In genomic region chr10:74593470-74593869, GRCh38 we compare ENCODE assay signal across 14 cellular contexts.
DNase-seq lines count a peak whose midpoint lies in the region; ATAC-seq, FAIRE-seq and TF ChIP-seq lines count a peak whose summit lies in the region.
"Had no signal": no experiment of that assay in that cellular context is flagged by ENCODE, and none has a peak within 500 bp of the region (broad histone marks: within the 10 kb centered on the region; RNA-seq: fewer than 3 reads in every experiment).

No MANE protein-coding gene starts in this region.

- WGBS in liver, result 68% methylated on average over 2 of the region's 2 CpGs
- 95% methylated on average over 2 of the region's 2 CpGs for WGBS in HepG2 (ENCODE audit: low lambda C conversion rate)
- WGBS in thyroid gland, 2 donors, result 86 to 90% methylated on average over 2 of the region's 2 CpGs

- H3K4me1 Mint-ChIP-seq in astrocyte (ENCODE audit: low read depth, unreplicated experiment) (peaks cover 2% of the 10 kb centered on the region), Caco-2 (ENCODE audit: low read depth, unreplicated experiment) (no peaks in the 10 kb centered on the region)
- H3K4me1 Mint-ChIP-seq: GM23338 had no signal

- in situ Hi-C loops in HepG2 (cut with HindIII; ENCODE audit: extremely low pct_ligation_motif_present, low pct_unique_long_range_greater_than_20kb), result no loop called here

- DNase-seq in HepG2 (ENCODE audit: low spot score) (no peak), astrocyte (ENCODE audit: low read depth) (peak; percentile 38), hepatic stellate cell (ENCODE audit: low spot score) (peak; percentile 18), hippocampal formation (lab: John Stamatoyannopoulos, UW) (no peak), Caco-2 (no peak), SKM-1 (lab: John Stamatoyannopoulos, UW; ENCODE audit: unreplicated experiment) (no peak), thyroid gland (no peak)
- DNase-seq: activated CD4-positive, alpha-beta T cell treated with anti-CD3 and anti-CD28 coated beads, Interleukin-2, amount 50 U/mL, for 4 hours; CD8-positive, alpha-beta T cell; NCI-H187; nephron progenitor cell had no signal

- CTCF ChIA-PET in HepG2 (lab: Yijun Ruan, JAX; ENCODE audit: low intra/inter-chr PET ratio, low total read pairs), result no interaction called here
- CTCF ChIA-PET in Caco-2 (lab: Charles Lee), result no interaction called here

- H3K36me3 ChIP-seq in liver (ENCODE audit: control insufficient read depth in 4 of 4, insufficient read depth in 3 of 4, low read depth in 1 of 4, low read length in 3 of 4), result no peaks in the 10 kb centered on the region
- H3K36me3 ChIP-seq in HepG2 (replicated peaks in 1 of 2; ENCODE audit: control insufficient read depth in 1 of 2, insufficient read depth in 2 of 2, low read length in 2 of 2), result peaks cover 2 to 4% of the 10 kb centered on the region in 2 experiments; a peak in 2 of 5 replicates
- no peaks in the 10 kb centered on the region for H3K36me3 ChIP-seq in astrocyte (ENCODE audit: insufficient read depth, low read length)
- H3K36me3 ChIP-seq in Caco-2 (ENCODE audit: control insufficient read depth, insufficient read depth, low read length), result no peaks in the 10 kb centered on the region
- no peaks in the 10 kb centered on the region for H3K36me3 ChIP-seq in thyroid gland

- FAIRE-seq in HepG2 (lab: Jason Lieb, UNC) (no peak), astrocyte (lab: Jason Lieb, UNC) (no peak)

- H3K4me2 ChIP-seq in HepG2 (ENCODE audit: low read depth, low read length) (no peak overlapping the region), astrocyte (ENCODE audit: low read length) (no peak overlapping the region)
- H3K4me2 ChIP-seq: GM23338 had no signal

- H3K4me1 ChIP-seq in liver (ENCODE audit: control insufficient read depth in 4 of 4, insufficient read depth in 4 of 4, low read length in 3 of 4) (peaks cover 0 to 22% (median 13%) of the 10 kb centered on the region in 4 donors), HepG2 (ENCODE audit: insufficient read depth, low read length) (no peaks in the 10 kb centered on the region), astrocyte (ENCODE audit: insufficient read depth, low read length) (peaks cover 9% of the 10 kb centered on the region), Caco-2 (no peaks in the 10 kb centered on the region), thyroid gland (peaks cover 24 to 30% of the 10 kb centered on the region in 2 donors)

- no peaks in the 10 kb centered on the region for H3K9me3 ChIP-seq in liver (ENCODE audit: control insufficient read depth in 4 of 4, low read length in 3 of 4)
- H3K9me3 ChIP-seq in HepG2 (ENCODE audit: low read length), result no peaks in the 10 kb centered on the region
- no peaks in the 10 kb centered on the region for H3K9me3 ChIP-seq in astrocyte (ENCODE audit: insufficient read depth, low read depth, low read length)
- H3K9me3 ChIP-seq in Caco-2, result no peaks in the 10 kb centered on the region
- no peaks in the 10 kb centered on the region for H3K9me3 ChIP-seq in thyroid gland

- POLR2A ChIA-PET in HepG2 (lab: Yijun Ruan, JAX), result no interaction called here
- POLR2A ChIA-PET in Caco-2 (lab: Charles Lee), result no interaction called here

- H3K79me2 ChIP-seq in HepG2 (ENCODE audit: insufficient read depth, low read length), result no peaks in the 10 kb centered on the region
- H3K79me2 ChIP-seq in astrocyte (ENCODE audit: insufficient read depth, low read length), result no peaks in the 10 kb centered on the region

- H3K4me3 ChIP-seq in liver (ENCODE audit: low read depth in 1 of 3, low read length in 3 of 3), result no peak overlapping the region
- H3K4me3 ChIP-seq in HepG2 (replicated peaks in 1 of 3; ENCODE audit: insufficient read depth in 1 of 3, low read depth in 2 of 3, low read length in 3 of 3), result no peak overlapping the region
- no peak overlapping the region for H3K4me3 ChIP-seq in astrocyte (ENCODE audit: insufficient read depth, low read depth, low read length)
- no peak overlapping the region for H3K4me3 ChIP-seq in Caco-2 (ENCODE audit: low read depth, low read length)
- H3K4me3 ChIP-seq in thyroid gland (replicated peaks in 1 of 3), result no peak overlapping the region
- H3K4me3 ChIP-seq: GM23338 had no signal

- TF ChIP-seq CTCF in liver (IDR thresholded peaks at IDR 0.05; ENCODE audit: low read depth, low read length, missing input control) (no peak), HepG2 (CRISPR knock-in tag; IDR thresholded peaks at IDR 0.05) (no peak), astrocyte (IDR thresholded peaks at IDR 0.05; ENCODE audit: insufficient read depth, low read depth, low read length) (no peak), Caco-2 (IDR thresholded peaks at IDR 0.05; ENCODE audit: insufficient read depth in 1 of 2, low read depth in 1 of 2, low read length in 1 of 2, severe bottlenecking in 1 of 2, unreplicated experiment in 1 of 2) (no peak), thyroid gland (IDR thresholded peaks at IDR 0.05) (no peak)

- H2AFZ ChIP-seq in HepG2 (ENCODE audit: low read length), result no peak overlapping the region
- no peak overlapping the region for H2AFZ ChIP-seq in astrocyte (ENCODE audit: low read depth, low read length)
- H2AFZ ChIP-seq: GM23338 had no signal

- no peaks in the 10 kb centered on the region for H4K20me1 ChIP-seq in HepG2 (ENCODE audit: insufficient read depth, low read length)
- H4K20me1 ChIP-seq in astrocyte (ENCODE audit: insufficient read depth, low read length), result no peaks in the 10 kb centered on the region

- H3K4me3 Mint-ChIP-seq in astrocyte (ENCODE audit: unreplicated experiment) (no peak overlapping the region), Caco-2 (ENCODE audit: unreplicated experiment) (no peak overlapping the region)
- H3K4me3 Mint-ChIP-seq: CD8-positive, alpha-beta T cell; central memory CD8-positive, alpha-beta T cell; GM23338; nephron progenitor cell had no signal

- TF ChIP-seq POLR2A in HepG2 (IDR thresholded peaks at IDR 0.05; ENCODE audit: insufficient read depth in 1 of 2, low read depth in 2 of 2, low read length in 2 of 2) (no peak), thyroid gland (IDR thresholded peaks at IDR 0.05) (no peak)

- TF ChIP-seq RAD21 in liver (IDR thresholded peaks at IDR 0.05), result no peak
- no peak for TF ChIP-seq RAD21 in HepG2 (CRISPR knock-in tag; IDR thresholded peaks at IDR 0.05)

- no TSS peak for BruUV-seq in HepG2 (replicated peaks; lab: Mats Ljungman, UMichigan)
- BruUV-seq in Caco-2 (replicated peaks; lab: Mats Ljungman, UMichigan), result no TSS peak

- H3K27ac ChIP-seq in liver (ENCODE audit: low read depth in 1 of 2, low read length in 2 of 2) (peak overlapping the region; percentile 29 to 54), HepG2 (ENCODE audit: extremely low read length, insufficient read depth, low read length) (no peak overlapping the region), astrocyte (ENCODE audit: low read depth, low read length) (no peak overlapping the region), thyroid gland (no peak overlapping the region)

- TF ChIP-seq EP300 in HepG2 (IDR thresholded peaks at IDR 0.05; ENCODE audit: low read depth in 2 of 2, low read length in 2 of 2) (no peak), HepG2 (CRISPR knock-in tag; IDR thresholded peaks at IDR 0.05; ENCODE audit: borderline replicate concordance) (no peak)

- intact Hi-C loops in HepG2 (cut with micrococcal nuclease; ENCODE audit: unreplicated experiment), result no loop called here
- intact Hi-C loops in Caco-2 (cut with micrococcal nuclease; ENCODE audit: unreplicated experiment), result no loop called here
- intact Hi-C loops in thyroid gland (cut with DNase I), result no loop called here

- H3K27me3 ChIP-seq in liver (ENCODE audit: control insufficient read depth in 4 of 4, insufficient read depth in 4 of 4, low read length in 3 of 4) (no peaks in the 10 kb centered on the region), HepG2 (ENCODE audit: control insufficient read depth in 1 of 2, insufficient read depth in 2 of 2, low read length in 2 of 2) (no peaks in the 10 kb centered on the region), astrocyte (ENCODE audit: insufficient read depth, low read length) (no peaks in the 10 kb centered on the region), Caco-2 (replicated peaks; ENCODE audit: control insufficient read depth, insufficient read depth, low read length) (no peaks in the 10 kb centered on the region), thyroid gland (no peaks in the 10 kb centered on the region)

- H3K9ac ChIP-seq in liver (ENCODE audit: low read depth in 1 of 2, low read length in 2 of 2), result no peak overlapping the region
- no peak overlapping the region for H3K9ac ChIP-seq in HepG2 (ENCODE audit: insufficient read depth, low read depth, low read length)
- H3K9ac ChIP-seq in astrocyte (ENCODE audit: low read length), result no peak overlapping the region

- peaks cover 1% of the 10 kb centered on the region for H3K36me3 Mint-ChIP-seq in astrocyte (ENCODE audit: low read depth, unreplicated experiment)
- H3K36me3 Mint-ChIP-seq in Caco-2 (ENCODE audit: insufficient read depth, unreplicated experiment), result peaks cover 9% of the 10 kb centered on the region

- H3K9me3 Mint-ChIP-seq in astrocyte (ENCODE audit: unreplicated experiment), result no peaks in the 10 kb centered on the region
- no peaks in the 10 kb centered on the region for H3K9me3 Mint-ChIP-seq in Caco-2 (ENCODE audit: unreplicated experiment)
- H3K9me3 Mint-ChIP-seq: CD8-positive, alpha-beta T cell; central memory CD8-positive, alpha-beta T cell; GM23338; nephron progenitor cell had no signal

- no peaks in the 10 kb centered on the region for H3K27me3 Mint-ChIP-seq in astrocyte (ENCODE audit: low read depth, unreplicated experiment)
- no peaks in the 10 kb centered on the region for H3K27me3 Mint-ChIP-seq in Caco-2 (ENCODE audit: insufficient read depth, unreplicated experiment)
- H3K27me3 Mint-ChIP-seq: central memory CD8-positive, alpha-beta T cell had no signal

- H3K27ac Mint-ChIP-seq in astrocyte (ENCODE audit: unreplicated experiment), result no peak overlapping the region
- no peak overlapping the region for H3K27ac Mint-ChIP-seq in Caco-2 (ENCODE audit: unreplicated experiment)
- H3K27ac Mint-ChIP-seq: CD8-positive, alpha-beta T cell; GM23338 had no signal

- no peak for ATAC-seq in HepG2
- ATAC-seq: CD8-positive, alpha-beta T cell; GM23338 had no signal

TF ChIP-seq in HepG2, 621 proteins besides CTCF, POLR2A, EP300 and RAD21:
- TF ChIP-seq KLF6 (CRISPR knock-in tag; IDR thresholded peaks at IDR 0.05), result no peak
- no peak for TF ChIP-seq ZNF720 (CRISPR knock-in tag; IDR thresholded peaks at IDR 0.05)
- TF ChIP-seq EZH2 (conservative IDR thresholded peaks at IDR 0.05; ENCODE audit: low read depth, low read length), result no peak
- no peak for TF ChIP-seq DNMT3B (CRISPR knock-in tag; conservative IDR thresholded peaks at IDR 0.05)
- TF ChIP-seq NFE2L2 (IDR thresholded peaks at IDR 0.05; ENCODE audit: low read length), result no peak
- no peak for TF ChIP-seq ZNF644 (CRISPR knock-in tag; IDR thresholded peaks at IDR 0.05; ENCODE audit: low read depth)
- no peak for TF ChIP-seq CENPBD1 (CRISPR knock-in tag; IDR thresholded peaks at IDR 0.05; ENCODE audit: borderline replicate concordance, low read depth)
- no peak for TF ChIP-seq ZNF777 (CRISPR knock-in tag; IDR thresholded peaks at IDR 0.05)
- no peak for TF ChIP-seq SIN3B (IDR thresholded peaks at IDR 0.05; ENCODE audit: low read length)

Comparison
In these comparisons a context has a peak if more than half of its experiments do, and no peak if none do; other contexts are left out.
1. H3K27ac ChIP-seq: peak in liver (2 of 2); none in HepG2 (single experiment), astrocyte (single experiment) and thyroid gland (0 of 3).
2. DNase-seq: peak in astrocyte (single experiment) and hepatic stellate cell (single experiment); none in HepG2 (single experiment), hippocampal formation (0 of 2), Caco-2 (0 of 2), SKM-1 (single experiment) and thyroid gland (0 of 2).